ENCODE assay signal across 14 cellular contexts in genomic region chr1:56284933-56285332, GRCh38.
A peak's percentile ranks its signal among the peaks of the same experiment; 100 is the strongest.
DNase-seq lines count a peak whose midpoint lies in the region; ATAC-seq and TF ChIP-seq lines count a peak whose summit lies in the region.
"Had no signal": no experiment of that assay in that cellular context is flagged by ENCODE, and none has a peak within 500 bp of the region (broad histone marks: within the 10 kb centered on the region; RNA-seq: fewer than 3 reads in every experiment).

No MANE protein-coding gene starts in this region.

- intact Hi-C loops in heart right ventricle (cut with DNase I) = loop anchor here in 4 of 10 donors (5.0 to 10.0 kb wide), 4 partner anchors 80 to 290 kb away; partner anchors contain the start of gene PLPP3 (in 1 of the 4)
- intact Hi-C loops in left colon (cut with DNase I, micrococcal nuclease) = no loop called here

- H3K27ac Mint-ChIP-seq in activated T-cell treated with anti-CD3 and anti-CD28 coated beads, Interleukin-2, amount 50 U/mL, for 72 hours = no peak overlapping the region
- H3K27ac Mint-ChIP-seq: activated T-cell treated with anti-CD3 and anti-CD28 coated beads, Interleukin-2, amount 50 U/mL, for 24 hours; CD8-positive, alpha-beta T cell had no signal

- H2AFZ ChIP-seq in trophoblast cell (ENCODE audit: insufficient read depth, low read length, poor library complexity) = no peak overlapping the region

- H2BK5ac ChIP-seq in trophoblast cell (ENCODE audit: low read depth, low read length, poor library complexity) = no peak overlapping the region

- H4K91ac ChIP-seq in trophoblast cell (ENCODE audit: low read depth, low read length) = no peak overlapping the region

- H3K79me2 ChIP-seq in trophoblast cell (ENCODE audit: control insufficient read depth, insufficient read depth, low read length, poor library complexity) = no peaks in the 10 kb centered on the region

- no peak overlapping the region for H3K4me2 ChIP-seq in trophoblast cell (ENCODE audit: low read length)

- ATAC-seq in heart right ventricle (peak in 7 of 8 donors; percentile 64 to 86 (median 79)), left colon (no peak), HG03439 (IDR thresholded peaks at IDR 0.05; ENCODE audit: unreplicated experiment) (no peak)
- no peak for ATAC-seq in activated T-cell treated with anti-CD3 and anti-CD28 coated beads, Interleukin-2, amount 50 U/mL, for 72 hours (replicated peaks in 1 of 2)
- ATAC-seq: CD8-positive, alpha-beta T cell; K562; mucosa of descending colon had no signal

- no peaks in the 10 kb centered on the region for H3K36me3 Mint-ChIP-seq in activated T-cell treated with anti-CD3 and anti-CD28 coated beads, Interleukin-2, amount 50 U/mL, for 72 hours (ENCODE audit: insufficient read depth in 2 of 2)
- H3K36me3 Mint-ChIP-seq: CD8-positive, alpha-beta T cell had no signal

- H3K36me3 ChIP-seq in adipocyte (ENCODE audit: control insufficient read depth, insufficient read depth, low read length, severe bottlenecking) (no peaks in the 10 kb centered on the region), heart right ventricle (no peaks in the 10 kb centered on the region), trophoblast cell (ENCODE audit: control insufficient read depth in 1 of 2, insufficient read depth in 2 of 2, low read length in 2 of 2) (no peaks in the 10 kb centered on the region)

- no peak overlapping the region for H2AK5ac ChIP-seq in trophoblast cell (ENCODE audit: low read length)

- no peak overlapping the region for H3K23ac ChIP-seq in trophoblast cell (ENCODE audit: low read length)

- H4K8ac ChIP-seq in trophoblast cell (ENCODE audit: low read depth, low read length) = no peak overlapping the region

- no peak overlapping the region for H3K9ac ChIP-seq in adipocyte (ENCODE audit: low read length)
- H3K9ac ChIP-seq in trophoblast cell (ENCODE audit: low read length) = no peak overlapping the region

- WGBS in heart right ventricle, 2 donors = 46 to 60% methylated on average over 3 of the region's 3 CpGs
- whole genome bisulfite sequencing in trophoblast cell (ENCODE audit: extremely low coverage, insufficient coverage, insufficient read length) = no CpG with 5 or more reads among the region's 3 CpGs

- H3K4me1 Mint-ChIP-seq in activated T-cell treated with anti-CD3 and anti-CD28 coated beads, Interleukin-2, amount 50 U/mL, for 72 hours (ENCODE audit: low read depth) = no peaks in the 10 kb centered on the region

- H3K27ac ChIP-seq in heart right ventricle (peak overlapping the region in 7 of 10 donors; percentile 5 to 73 (median 51)), trophoblast cell (ENCODE audit: low read depth, low read length) (no peak overlapping the region)

- no peak overlapping the region for H2BK12ac ChIP-seq in trophoblast cell (ENCODE audit: low read length)

- H3K27me3 Mint-ChIP-seq in activated T-cell treated with anti-CD3 and anti-CD28 coated beads, Interleukin-2, amount 50 U/mL, for 72 hours (ENCODE audit: low read depth) = no peaks in the 10 kb centered on the region
- H3K27me3 Mint-ChIP-seq: activated T-cell treated with anti-CD3 and anti-CD28 coated beads, Interleukin-2, amount 50 U/mL, for 24 hours had no signal

- H3K4me1 ChIP-seq in adipocyte (ENCODE audit: control insufficient read depth, insufficient read depth, low read length) (peaks cover 25% of the 10 kb centered on the region), heart right ventricle (peaks cover 0 to 35% (median 18%) of the 10 kb centered on the region in 9 donors), trophoblast cell (ENCODE audit: control insufficient read depth in 1 of 2, insufficient read depth in 2 of 2, low read length in 2 of 2) (peaks cover 10 to 15% of the 10 kb centered on the region in 2 experiments)

- TF ChIP-seq CTCF in heart right ventricle (IDR thresholded peaks at IDR 0.05) = no peak

- H3K4ac ChIP-seq in trophoblast cell (ENCODE audit: low read depth, low read length) = no peak overlapping the region

- no peak overlapping the region for H2BK120ac ChIP-seq in trophoblast cell (ENCODE audit: insufficient read depth, low read length, poor library complexity)

- H4K12ac ChIP-seq in trophoblast cell (ENCODE audit: low read depth, low read length) = no peak overlapping the region

- H3K14ac ChIP-seq in trophoblast cell (ENCODE audit: low read length) = no peak overlapping the region

- H3K4me3 Mint-ChIP-seq in activated T-cell treated with anti-CD3 and anti-CD28 coated beads, Interleukin-2, amount 50 U/mL, for 72 hours = no peak overlapping the region
- H3K4me3 Mint-ChIP-seq: activated T-cell treated with anti-CD3 and anti-CD28 coated beads, Interleukin-2, amount 50 U/mL, for 24 hours; CD8-positive, alpha-beta T cell had no signal

- DNase-seq in Caki2 (ENCODE audit: low read depth) (peak; percentile 23), adipocyte (ENCODE audit: low read depth) (peak; percentile 52), heart right ventricle (peak in 1 of 2 donors; percentile 23), trophoblast cell (peak; percentile 90 to 93), left colon (no peak), NCI-H82 (lab: John Stamatoyannopoulos, UW) (no peak)
- DNase-seq in activated T-cell treated with anti-CD3 and anti-CD28 coated beads, Interleukin-2, amount 50 U/mL, for 72 hours = no peak
- DNase-seq: activated CD4-positive, CD25-positive, alpha-beta regulatory T cell treated with anti-CD3 and anti-CD28 coated beads, Interleukin-2, amount 50 U/mL, for 72 hours; activated T-cell treated with anti-CD3 and anti-CD28 coated beads, Interleukin-2, amount 50 U/mL, for 24 hours; CD8-positive, alpha-beta T cell; mucosa of descending colon; NCI-H1930 had no signal

- H3K4me3 ChIP-seq in adipocyte (ENCODE audit: low read length) (no peak overlapping the region), heart right ventricle (no peak overlapping the region), trophoblast cell (ENCODE audit: low read depth, low read length) (no peak overlapping the region)
- H3K4me3 ChIP-seq: K562, mucosa of descending colon had no signal

- in situ Hi-C loops in Caki2 (cut with HindIII; ENCODE audit: low pct_unique_long_range_greater_than_20kb, low sequenced_read_pairs) = no loop called here

- no peaks in the 10 kb centered on the region for H3K27me3 ChIP-seq in adipocyte (replicated peaks; ENCODE audit: control insufficient read depth, insufficient read depth, low read length)
- no peaks in the 10 kb centered on the region for H3K27me3 ChIP-seq in heart right ventricle
- H3K27me3 ChIP-seq in trophoblast cell (ENCODE audit: insufficient read depth, low read length) = no peaks in the 10 kb centered on the region

- H3K9me3 ChIP-seq in adipocyte (ENCODE audit: control insufficient read depth, low read length) = no peaks in the 10 kb centered on the region
- H3K9me3 ChIP-seq in heart right ventricle = no peaks in the 10 kb centered on the region
- no peaks in the 10 kb centered on the region for H3K9me3 ChIP-seq in trophoblast cell (ENCODE audit: insufficient read depth, low read depth, low read length)
- H3K9me3 ChIP-seq: mucosa of descending colon had no signal

- H3K79me1 ChIP-seq in trophoblast cell (ENCODE audit: low read length) = peaks cover 4% of the 10 kb centered on the region

- no peak overlapping the region for H3K18ac ChIP-seq in trophoblast cell (ENCODE audit: low read length)

- H3K9me3 Mint-ChIP-seq in activated T-cell treated with anti-CD3 and anti-CD28 coated beads, Interleukin-2, amount 50 U/mL, for 72 hours = peaks cover 0 to 2% of the 10 kb centered on the region in 2 donors
- H3K9me3 Mint-ChIP-seq: activated T-cell treated with anti-CD3 and anti-CD28 coated beads, Interleukin-2, amount 50 U/mL, for 24 hours had no signal

Comparison
In these comparisons a context has a peak if more than half of its experiments do, and no peak if none do; other contexts are left out.
1. DNase-seq: peak in Caki2 (single experiment), adipocyte (single experiment) and trophoblast cell (2 of 2); none in activated T-cell treated with anti-CD3 and anti-CD28 coated beads, Interleukin-2, amount 50 U/mL, for 72 hours (0 of 2), left colon (0 of 2) and NCI-H82 (single experiment).
2. ATAC-seq: peak in heart right ventricle (7 of 8); none in activated T-cell treated with anti-CD3 and anti-CD28 coated beads, Interleukin-2, amount 50 U/mL, for 72 hours (0 of 2), left colon (single experiment) and HG03439 (single experiment).